9 cellular contexts compared by ENCODE assay signal in genomic region chr6:44388876-44389275, GRCh38. TPM values are rescaled to one million over a fixed set of nuclear protein-coding genes. Genes with fewer than 3 reads are reported as not detected.
DNase-seq lines count a peak whose midpoint lies in the region; ATAC-seq, FAIRE-seq and TF ChIP-seq lines count a peak whose summit lies in the region.
"Had no signal": no experiment of that assay in that cellular context is flagged by ENCODE, and none has a peak within 500 bp of the region (broad histone marks: within the 10 kb centered on the region; RNA-seq: fewer than 3 reads in every experiment).

No MANE protein-coding gene starts in this region.

- H3K27ac ChIP-seq in ACC112 (ENCODE audit: low read depth, low read length): no peak overlapping the region
- no peak overlapping the region for H3K27ac ChIP-seq in K562 (ENCODE audit: extremely low read depth, low read depth, low read length)
- H3K27ac ChIP-seq in muscle layer of duodenum (ENCODE audit: low read length): no peak overlapping the region

- peak overlapping the region; percentile 97 for H3K4me2 ChIP-seq in K562 (ENCODE audit: insufficient read depth, low read length)

- H3K4me1 Mint-ChIP-seq in HFFc6 (ENCODE audit: low read depth): peaks cover 35% of the 10 kb centered on the region

- no peak for FAIRE-seq in K562 (lab: Jason Lieb, UNC)
- FAIRE-seq: G401.6 had no signal

- BruUV-seq in K562 (replicated peaks; lab: Mats Ljungman, UMichigan): TSS peak; percentile 61

- no peak for TF ChIP-seq EP300 in K562 (IDR thresholded peaks at IDR 0.05; ENCODE audit: low read length)

- in situ Hi-C loops in K562 (cut with MboI): no loop called here

- no peak for TF ChIP-seq RAD21 in K562 (CRISPR knock-in tag; conservative IDR thresholded peaks at IDR 0.05 in 1 of 2, IDR thresholded peaks at IDR 0.05 in 1 of 2)

- peak overlapping the region; percentile 94; the same call in 1 of the 2 replicates for H3K27ac Mint-ChIP-seq in HFFc6

- H3K4me3 ChIP-seq in ACC112 (ENCODE audit: low read depth, low read length): peak overlapping the region; percentile 99
- peak overlapping the region; percentile 81 for H3K4me3 ChIP-seq in K562
- peak overlapping the region; percentile 85 to 89 for H3K4me3 ChIP-seq in muscle layer of duodenum (ENCODE audit: low read depth in 1 of 2, low read length in 2 of 2)

- no peaks in the 10 kb centered on the region for H3K9me3 Mint-ChIP-seq in HFFc6

- H3K36me3 Mint-ChIP-seq in HFFc6 (ENCODE audit: low read depth): peaks cover 22% of the 10 kb centered on the region; the same call in 1 of the 2 replicates

- DNase-seq in HFFc6 (no peak), K562 (ENCODE audit: extremely low read depth in 1 of 4, low spot score in 3 of 4) (peak in 1 of 4 experiments; percentile 23), putamen (ENCODE audit: low spot score) (no peak), amygdala (lab: John Stamatoyannopoulos, UW) (no peak)
- no peak for DNase-seq in activated CD4-positive, alpha-beta T cell treated with anti-CD3 and anti-CD28 coated beads, Interleukin-2, amount 50 U/mL, for 1 hour

- H3K4me1 ChIP-seq in ACC112 (ENCODE audit: control insufficient read depth, insufficient read depth, low read length, unreplicated experiment): peaks cover 22% of the 10 kb centered on the region
- peaks cover 3 to 26% of the 10 kb centered on the region in 2 experiments; a peak in 4 of 5 replicates for H3K4me1 ChIP-seq in K562 (replicated peaks in 1 of 2; ENCODE audit: control insufficient read depth in 2 of 2, insufficient read depth in 2 of 2, low read length in 2 of 2)
- H3K4me1 ChIP-seq in muscle layer of duodenum (ENCODE audit: control insufficient read depth in 1 of 2, insufficient read depth in 2 of 2, low read length in 2 of 2): peaks cover 7 to 24% of the 10 kb centered on the region in 2 donors

- H3K27me3 Mint-ChIP-seq in HFFc6 (ENCODE audit: insufficient read depth): peaks cover under 1% of the 10 kb centered on the region

- peak overlapping the region in 1 of 2 experiments; percentile 96; a peak in 3 of 4 replicates for H3K9ac ChIP-seq in K562 (ENCODE audit: insufficient read depth in 1 of 2, low read depth in 2 of 2, low read length in 2 of 2)

- no peaks in the 10 kb centered on the region for H3K9me3 ChIP-seq in K562 (replicated peaks; ENCODE audit: control insufficient read depth, insufficient read depth, low read depth, low read length)
- no peaks in the 10 kb centered on the region for H3K9me3 ChIP-seq in muscle layer of duodenum (ENCODE audit: control insufficient read depth in 1 of 2, low read length in 2 of 2)

- H3K27me3 ChIP-seq in ACC112 (ENCODE audit: insufficient read depth, low read length) (no peaks in the 10 kb centered on the region), K562 (ENCODE audit: control insufficient read depth in 2 of 2, insufficient read depth in 2 of 2, low read length in 2 of 2) (no peaks in the 10 kb centered on the region), muscle layer of duodenum (ENCODE audit: low read depth, low read length) (no peaks in the 10 kb centered on the region)

- peaks cover 40% of the 10 kb centered on the region for H3K79me2 ChIP-seq in ACC112 (ENCODE audit: control insufficient read depth, insufficient read depth, low read length, unreplicated experiment)
- H3K79me2 ChIP-seq in K562 (ENCODE audit: control insufficient read depth, insufficient read depth, low read length): peaks cover 38% of the 10 kb centered on the region

- intact Hi-C loops in K562 (cut with micrococcal nuclease): no loop called here

- POLR2A ChIA-PET in K562 (lab: Yijun Ruan, JAX): interaction anchor here (1.2 to 2.9 kb wide), 3 partner anchors 8 to 13 kb away, joined by 3 to 23 read pairs (median 4); no protein-coding TSS in a partner anchor

- H2AFZ ChIP-seq in ACC112 (ENCODE audit: low read length, unreplicated experiment) (no peak overlapping the region), K562 (ENCODE audit: low read depth, low read length) (no peak overlapping the region)

- H4K20me1 ChIP-seq in K562 (replicated peaks; ENCODE audit: control insufficient read depth, insufficient read depth, low read length): peaks cover 24% of the 10 kb centered on the region

- H3K9me1 ChIP-seq in K562 (ENCODE audit: control insufficient read depth, insufficient read depth, low read length): no peaks in the 10 kb centered on the region

- no peak for TF ChIP-seq CTCF in HFFc6 (IDR thresholded peaks at IDR 0.05)
- no peak for TF ChIP-seq CTCF in K562 (IDR thresholded peaks at IDR 0.05 in 2 of 3, conservative IDR thresholded peaks at IDR 0.05 in 1 of 3; ENCODE audit: insufficient read depth in 2 of 3, low read depth in 1 of 3, low read length in 3 of 3)

- 15% methylated on average over 5 of the region's 5 CpGs for WGBS in K562 (ENCODE audit: insufficient coverage, low coverage, missing lambda C conversion rate)

- CTCF ChIA-PET in K562 (lab: Yijun Ruan, JAX; ENCODE audit: low intra/inter-chr PET ratio): no interaction called here

- H3K36me3 ChIP-seq in ACC112 (ENCODE audit: insufficient read depth, low read length) (peaks cover 26% of the 10 kb centered on the region), K562 (ENCODE audit: control insufficient read depth, insufficient read depth, low read length) (peaks cover 47% of the 10 kb centered on the region), muscle layer of duodenum (ENCODE audit: control insufficient read depth in 1 of 2, insufficient read depth in 2 of 2, low read length in 2 of 2) (peaks cover 22 to 24% of the 10 kb centered on the region in 2 donors)

- TF ChIP-seq POLR2A in K562 (conservative IDR thresholded peaks at IDR 0.05): no peak

- ATAC-seq in K562 (0 out of 3 replicates have a peak, but pooled peaks have one; percentile 6), HG03378 (IDR thresholded peaks at IDR 0.05; ENCODE audit: unreplicated experiment) (no peak)

- H3K4me3 Mint-ChIP-seq in HFFc6: peak overlapping the region; percentile 94

TF ChIP-seq in K562, 482 proteins besides CTCF, POLR2A, EP300 and RAD21:
- TF ChIP-seq HNRNPH1 (optimal IDR thresholded peaks at IDR 0.05; ENCODE audit: low read depth, low read length) (no peak), ZBTB17 (CRISPR knock-in tag; IDR thresholded peaks at IDR 0.05) (no peak), ZSCAN29 (IDR thresholded peaks at IDR 0.05) (no peak), KDM5B (IDR thresholded peaks at IDR 0.05; ENCODE audit: insufficient replicate concordance, low read depth, low read length) (no peak)

RNA-seq across cellular contexts. Expression of gene CDC5L, which starts 1.4 kb away (rescaled TPM):
- total RNA-seq in HFFc6 (2021; fragmentation: NEBNext Ultra II Directional; extraction: Animal tissue kit (Norgen Biotek cat#: 25700)): 10 to 100 TPM; 17.9 to 23.5 (median 21.6) TPM
- 9.6 and 23.7 TPM in 2 replicates for total RNA-seq in K562 (2011; cell fraction: chromatin; rRNA removed; ENCODE audit: low replicate concordance)
- total RNA-seq in K562 (2011; cell fraction: nucleolus; rRNA removed): 7.2 and 7.6 TPM in 2 replicates
- total RNA-seq in K562 (2011; cell fraction: nucleoplasm; rRNA removed): 11.3 and 12.1 TPM in 2 replicates
- total RNA-seq in K562 (2014; rRNA removed): 26.0 and 26.4 TPM in 2 replicates
- total RNA-seq in K562 (2014; rRNA removed; fragmentation: Illumina TruSeq; extraction: Trizol): 42.6 and 51.3 TPM in 2 replicates
- 40.5 and 44.2 TPM in 2 replicates for total RNA-seq in K562 (2015; rRNA removed; fragmentation: Illumina TruSeq; extraction: Trizol)
- 28.6 and 29.9 TPM in 2 replicates for total RNA-seq in K562 (2021)
- 21.3 and 31.3 TPM in 2 replicates for polyA plus RNA-seq in K562 (2011; rRNA removed)
- 7.9 and 9.8 TPM in 2 replicates for polyA plus RNA-seq in K562 (2011; cell fraction: cytosol; rRNA removed)
- polyA plus RNA-seq in K562 (2011; cell fraction: nucleus; rRNA removed): 6.9 and 8.7 TPM in 2 replicates
- 18.2 and 20.2 TPM in 2 replicates for polyA plus RNA-seq in K562 (2012)
- 29.4 and 33.9 TPM in 2 replicates for polyA plus RNA-seq in K562 (2014; fragmentation: Illumina TruSeq; extraction: Trizol)
- polyA plus RNA-seq in K562 (2014; fragmentation: Nextera tagmentation; extraction: Ambion mirVana): 10 to 100 TPM; 23.5 to 30.8 TPM
- 20.4 and 22.3 TPM in 2 replicates for polyA plus RNA-seq in K562 (2014; rRNA removed)
- polyA minus RNA-seq in K562 (2011; rRNA and poly(A)+ RNA removed): 41.8 and 42.8 TPM in 2 replicates
- polyA minus RNA-seq in K562 (2011; cell fraction: cytosol; rRNA and poly(A)+ RNA removed): 14.1 and 17.6 TPM in 2 replicates
- 11.4 and 22.5 TPM in 2 replicates for polyA minus RNA-seq in K562 (2011; cell fraction: nucleus; rRNA and poly(A)+ RNA removed)

RNA-seq across cellular contexts. Expression of gene SPATS1, which starts 46.4 kb away (rescaled TPM):
- total RNA-seq in HFFc6 (2021; fragmentation: NEBNext Ultra II Directional; extraction: Animal tissue kit (Norgen Biotek cat#: 25700)): not detected
- total RNA-seq in K562 (2011; cell fraction: chromatin; rRNA removed; ENCODE audit: low replicate concordance): not detected in 2 replicates
- total RNA-seq in K562 (2011; cell fraction: nucleolus; rRNA removed): not detected in 2 replicates
- not detected in 2 replicates for total RNA-seq in K562 (2011; cell fraction: nucleoplasm; rRNA removed)
- total RNA-seq in K562 (2014; rRNA removed) (not detected in 2 replicates), K562 (2014; rRNA removed; fragmentation: Illumina TruSeq; extraction: Trizol) (not detected in 2 replicates), K562 (2015; rRNA removed; fragmentation: Illumina TruSeq; extraction: Trizol) (not detected in 2 replicates), K562 (2021) (not detected in 2 replicates)
- polyA plus RNA-seq in K562 (2011; rRNA removed) (not detected in 2 replicates), K562 (2014; fragmentation: Illumina TruSeq; extraction: Trizol) (not detected in 2 replicates), K562 (2014; fragmentation: Nextera tagmentation; extraction: Ambion mirVana) (not detected), K562 (2014; rRNA removed) (not detected in 2 replicates)
- not detected in 2 replicates for polyA plus RNA-seq in K562 (2011; cell fraction: cytosol; rRNA removed)
- polyA plus RNA-seq in K562 (2011; cell fraction: nucleus; rRNA removed): not detected in 2 replicates
- polyA plus RNA-seq in K562 (2012): not detected in 2 replicates
- not detected in 2 replicates for polyA minus RNA-seq in K562 (2011; rRNA and poly(A)+ RNA removed)
- polyA minus RNA-seq in K562 (2011; cell fraction: cytosol; rRNA and poly(A)+ RNA removed): not detected in 2 replicates
- polyA minus RNA-seq in K562 (2011; cell fraction: nucleus; rRNA and poly(A)+ RNA removed): not detected in 2 replicates
